In genomic region chr9:90821697-90822096, GRCh38 we compare ENCODE assay signal across 35 cellular contexts. TPM values are rescaled to one million over a fixed set of nuclear protein-coding genes. Genes with fewer than 3 reads are reported as not detected.
A peak's percentile ranks its signal among the peaks of the same experiment; 100 is the strongest.
DNase-seq lines count a peak whose midpoint lies in the region; ATAC-seq, FAIRE-seq and TF ChIP-seq lines count a peak whose summit lies in the region.
"Had no signal": no experiment of that assay in that cellular context is flagged by ENCODE, and none has a peak within 500 bp of the region (broad histone marks: within the 10 kb centered on the region; RNA-seq: fewer than 3 reads in every experiment).

No MANE protein-coding gene starts in this region.

- DNase-seq in HT1080 (ENCODE audit: low read depth): peak; percentile 36
- peak; percentile 49 for DNase-seq in PC-3
- peak; percentile 7 for DNase-seq in choroid plexus epithelial cell (ENCODE audit: low read depth)
- DNase-seq in D721Med (ENCODE audit: insufficient read length, low spot score): no peak
- DNase-seq in body of pancreas: no peak
- no peak for DNase-seq in NCI-H2227 treated with DMSO at 0.1 percent for 48 hours (lab: John Stamatoyannopoulos, UW)
- DNase-seq: activated CD4-positive, alpha-beta T cell treated with anti-CD3 and anti-CD28 coated beads, Interleukin-2, amount 50 U/mL, for 1 hour; activated effector memory CD4-positive, alpha-beta T cell treated with anti-CD3 and anti-CD28 coated beads, Interleukin-2, amount 50 U/mL, for 16 hours; activated naive CD8-positive, alpha-beta T cell treated with anti-CD3 and anti-CD28 coated beads, Interleukin-2, amount 10 ng/mL, durations not matched to agents 7 days and 5 days; activated T-cell treated with anti-CD3 and anti-CD28 coated beads, Interleukin-2, amount 50 U/mL, for 1 hour; Calu3; dermis blood vessel endothelial cell; DND-41; endodermal cell; foreskin fibroblast; heart left ventricle; KG1; kidney; NCI-H1436 treated with DMSO at 0.1 percent for 48 hours; NCI-H2081 treated with DMSO at 0.1 percent for 48 hours; NCI-H345; NCI-H69; Peyer's patch; right cardiac atrium; stimulated activated naive CD8-positive, alpha-beta T cell treated with anti-CD3 and anti-CD28 coated beads, Interleukin-15, Interleukin-2, amounts not matched to agents 100 U/mL and 50 U/mL, for 24 hours; T-helper 9 cell; testis had no signal

- intact Hi-C loops in PC-3 (cut with micrococcal nuclease): no loop called here
- intact Hi-C loops in body of pancreas (cut with DNase I): no loop called here

- no peak overlapping the region for H3K4me2 ChIP-seq in PC-3 (ENCODE audit: low read length)
- H3K4me2 ChIP-seq in parathyroid adenoma (ENCODE audit: low read length): no peak overlapping the region
- H3K4me2 ChIP-seq: smooth muscle cell had no signal

- no peak overlapping the region for H3K27ac ChIP-seq in PC-3 (ENCODE audit: low read length)
- peak overlapping the region; percentile 19 for H3K27ac ChIP-seq in parathyroid adenoma
- no peak overlapping the region for H3K27ac ChIP-seq in body of pancreas
- H3K27ac ChIP-seq: esophagus muscularis mucosa, heart left ventricle, Peyer's patch, SJSA1, testis had no signal

- BruUV-seq in PC-3 (replicated peaks; lab: Mats Ljungman, UMichigan): no TSS peak

- TF ChIP-seq POLR2A in body of pancreas (IDR thresholded peaks at IDR 0.05): no peak

- CTCF ChIA-PET in PC-3 (lab: Charles Lee): no interaction called here

- TF ChIP-seq CTCF in PC-3 (conservative IDR thresholded peaks at IDR 0.05; ENCODE audit: low read depth, low read length) (no peak), choroid plexus epithelial cell (conservative IDR thresholded peaks at IDR 0.05; ENCODE audit: low read depth, low read length) (no peak), parathyroid adenoma (IDR thresholded peaks at IDR 0.05) (no peak), D721Med (IDR thresholded peaks at IDR 0.05; ENCODE audit: insufficient read depth, missing control alignments) (no peak), body of pancreas (IDR thresholded peaks at IDR 0.05) (no peak)

- no peak overlapping the region for H3K9ac ChIP-seq in PC-3 (ENCODE audit: low read length)
- H3K9ac ChIP-seq in parathyroid adenoma: no peak overlapping the region

- no peaks in the 10 kb centered on the region for H4K20me1 ChIP-seq in PC-3 (ENCODE audit: low read length)

- no peaks in the 10 kb centered on the region for H3K9me2 ChIP-seq in PC-3 (replicated peaks; ENCODE audit: low read length)

- POLR2A ChIA-PET in PC-3 (lab: Charles Lee; ENCODE audit: unreplicated experiment): no interaction called here

- H3K4me1 ChIP-seq in PC-3 (ENCODE audit: insufficient read depth, low read length) (peaks cover 3% of the 10 kb centered on the region; the same call in 1 of the 2 replicates), parathyroid adenoma (peaks cover 8% of the 10 kb centered on the region), body of pancreas (peaks cover 8% of the 10 kb centered on the region)
- H3K4me1 ChIP-seq: esophagus muscularis mucosa, SJSA1, testis had no signal

- ATAC-seq in PC-3 (peak; percentile 79), HG02610 (IDR thresholded peaks at IDR 0.05; ENCODE audit: unreplicated experiment) (no peak), body of pancreas (no peak)
- ATAC-seq: heart left ventricle; right cardiac atrium; stimulated activated naive CD8-positive, alpha-beta T cell treated with anti-CD3 and anti-CD28 coated beads, Interleukin-15, Interleukin-2, amounts not matched to agents 100 U/mL and 50 U/mL, for 24 hours; WTC11 had no signal

- H3K27me3 ChIP-seq in PC-3 (ENCODE audit: low read length) (no peaks in the 10 kb centered on the region), parathyroid adenoma (ENCODE audit: control insufficient read depth, insufficient read depth, low read length) (no peaks in the 10 kb centered on the region), body of pancreas (no peaks in the 10 kb centered on the region)
- H3K27me3 ChIP-seq: esophagus muscularis mucosa, Peyer's patch, SJSA1, testis had no signal

- peaks cover 4% of the 10 kb centered on the region; the same call in 1 of the 2 replicates for H3K36me3 ChIP-seq in PC-3 (ENCODE audit: low read depth, low read length)
- peaks cover 6% of the 10 kb centered on the region for H3K36me3 ChIP-seq in parathyroid adenoma (ENCODE audit: control insufficient read depth, insufficient read depth, low read length)
- no peaks in the 10 kb centered on the region for H3K36me3 ChIP-seq in body of pancreas (replicated peaks in 1 of 2; ENCODE audit: insufficient read depth in 1 of 2, low read depth in 2 of 2)
- H3K36me3 ChIP-seq: esophagus muscularis mucosa, SJSA1 had no signal

- H3K4me3 ChIP-seq in PC-3 (ENCODE audit: low read length) (no peak overlapping the region), choroid plexus epithelial cell (ENCODE audit: low read depth, low read length) (no peak overlapping the region), parathyroid adenoma (ENCODE audit: low read depth, low read length) (no peak overlapping the region), body of pancreas (no peak overlapping the region)
- H3K4me3 ChIP-seq: esophagus muscularis mucosa, heart left ventricle, lung, Peyer's patch, SJSA1, smooth muscle cell, testis had no signal

- H3K9me3 ChIP-seq in PC-3 (ENCODE audit: low read length) (no peaks in the 10 kb centered on the region), parathyroid adenoma (ENCODE audit: control insufficient read depth, low read length) (no peaks in the 10 kb centered on the region), body of pancreas (no peaks in the 10 kb centered on the region)
- H3K9me3 ChIP-seq: Peyer's patch, SJSA1, testis had no signal

- H3F3A ChIP-seq in PC-3 (ENCODE audit: low read length, unreplicated experiment): no peaks in the 10 kb centered on the region

- H2AFZ ChIP-seq in PC-3 (ENCODE audit: low read length): no peak overlapping the region
- H2AFZ ChIP-seq in parathyroid adenoma: no peak overlapping the region

- no peaks in the 10 kb centered on the region for H3K79me2 ChIP-seq in PC-3 (ENCODE audit: low read length)
- peaks cover 50% of the 10 kb centered on the region for H3K79me2 ChIP-seq in parathyroid adenoma

- WGBS in body of pancreas, 2 donors: 92 to 94% methylated on average over 5 of the region's 5 CpGs

- no peak for FAIRE-seq in D721Med (lab: Jason Lieb, UNC)
- FAIRE-seq: astrocyte, kidney had no signal

RNA-seq across cellular contexts. Expression of gene SYK, which starts 20.1 kb away (rescaled TPM):
- total RNA-seq in HT1080 (2014; rRNA removed; shearing (Covaris generic)): 0.03 and 0.68 TPM in 2 replicates
- polyA plus RNA-seq in HT1080 (2015; cell fraction: cytosol; rRNA removed): not detected in 2 replicates
- polyA plus RNA-seq in HT1080 (2015; cell fraction: nucleus; rRNA removed): not detected in 2 replicates
- 12.9 and 14.6 TPM in 2 replicates for total RNA-seq in PC-3 (2014; rRNA removed)
- total RNA-seq in body of pancreas: 10 to 100 TPM; 10.5 to 11.2 TPM
- total RNA-seq: SJSA1 had no signal
- polyA plus RNA-seq: smooth muscle cell had no signal

Comparison
In these comparisons a context has a peak if more than half of its experiments do, and no peak if none do; other contexts are left out.
1. DNase-seq: peak in HT1080 (single experiment), PC-3 (single experiment) and choroid plexus epithelial cell (single experiment); none in D721Med (single experiment), body of pancreas (0 of 4) and NCI-H2227 treated with DMSO at 0.1 percent for 48 hours (single experiment).